In genomic region chr3:47984089-47984759, GRCh38 we compare ENCODE assay signal across 13 cellular contexts. TPM values are rescaled to one million over a fixed set of nuclear protein-coding genes. Genes with fewer than 3 reads are reported as not detected.
DNase-seq lines count a peak whose midpoint lies in the region; ATAC-seq and TF ChIP-seq lines count a peak whose summit lies in the region.
"Had no signal": no experiment of that assay in that cellular context is flagged by ENCODE, and none has a peak within 500 bp of the region (broad histone marks: within the 10 kb centered on the region; RNA-seq: fewer than 3 reads in every experiment).

No MANE protein-coding gene starts in this region.

- H3K9ac ChIP-seq in skeletal muscle satellite cell (ENCODE audit: low read depth, low read length), result peak overlapping the region; percentile 42
- no peak overlapping the region for H3K9ac ChIP-seq in neural progenitor cell

- peaks cover 20% of the 10 kb centered on the region for H3K4me1 ChIP-seq in skeletal muscle satellite cell (ENCODE audit: control insufficient read depth, insufficient read depth, low read length)
- H3K4me1 ChIP-seq in neural progenitor cell, result no peaks in the 10 kb centered on the region

- H3K27me3 ChIP-seq in skeletal muscle satellite cell (ENCODE audit: control insufficient read depth, insufficient read depth, low read length) (no peaks in the 10 kb centered on the region), neural progenitor cell (no peaks in the 10 kb centered on the region)
- H3K27me3 ChIP-seq: esophagus muscularis mucosa had no signal

- H3K4me2 ChIP-seq in skeletal muscle satellite cell (ENCODE audit: low read length), result peak overlapping the region; percentile 12
- no peak overlapping the region for H3K4me2 ChIP-seq in neural progenitor cell

- no peak overlapping the region for H3K4me3 ChIP-seq in skeletal muscle satellite cell (ENCODE audit: low read length)
- H3K4me3 ChIP-seq in neural progenitor cell, result no peak overlapping the region
- H3K4me3 ChIP-seq: esophagus muscularis mucosa had no signal

- H3K27ac Mint-ChIP-seq in T-helper 17 cell, result peak overlapping the region; percentile 57
- no peak overlapping the region for H3K27ac Mint-ChIP-seq in neural progenitor cell
- H3K27ac Mint-ChIP-seq in activated CD4-positive, alpha-beta T cell treated with anti-CD3 and anti-CD28 coated beads, Interleukin-2, amount 10 ng/mL, durations not matched to agents 24 days and 14 days, result no peak overlapping the region
- H3K27ac Mint-ChIP-seq: activated CD4-positive, alpha-beta T cell treated with anti-CD3 and anti-CD28 coated beads for 36 hours; activated naive CD8-positive, alpha-beta T cell; memory B cell had no signal

- H3K27me3 Mint-ChIP-seq in T-helper 17 cell (no peaks in the 10 kb centered on the region), neural progenitor cell (ENCODE audit: insufficient read depth, low read depth) (no peaks in the 10 kb centered on the region)
- H3K27me3 Mint-ChIP-seq in activated CD4-positive, alpha-beta T cell treated with anti-CD3 and anti-CD28 coated beads, Interleukin-2, amount 10 ng/mL, durations not matched to agents 24 days and 14 days, result no peaks in the 10 kb centered on the region
- H3K27me3 Mint-ChIP-seq: activated CD4-positive, alpha-beta T cell treated with anti-CD3 and anti-CD28 coated beads for 36 hours; activated naive CD8-positive, alpha-beta T cell; memory B cell had no signal

- H3K9me3 Mint-ChIP-seq in neural progenitor cell, result no peaks in the 10 kb centered on the region
- no peaks in the 10 kb centered on the region for H3K9me3 Mint-ChIP-seq in activated CD4-positive, alpha-beta T cell treated with anti-CD3 and anti-CD28 coated beads, Interleukin-2, amount 10 ng/mL, durations not matched to agents 24 days and 14 days
- H3K9me3 Mint-ChIP-seq: memory B cell had no signal

- intact Hi-C loops in activated CD4-positive, alpha-beta T cell treated with anti-CD3 and anti-CD28 coated beads, Interleukin-2, amount 10 ng/mL, durations not matched to agents 24 days and 14 days (cut with micrococcal nuclease), result no loop called here

- peaks cover 14% of the 10 kb centered on the region for H3K4me1 Mint-ChIP-seq in T-helper 17 cell
- H3K4me1 Mint-ChIP-seq in neural progenitor cell, result peaks cover 4% of the 10 kb centered on the region
- H3K4me1 Mint-ChIP-seq in activated CD4-positive, alpha-beta T cell treated with anti-CD3 and anti-CD28 coated beads, Interleukin-2, amount 10 ng/mL, durations not matched to agents 24 days and 14 days, result peaks cover 6% of the 10 kb centered on the region

- H3K27ac ChIP-seq in neural progenitor cell, result no peak overlapping the region

- no peak for ATAC-seq in T-helper 17 cell
- ATAC-seq: activated CD4-positive, alpha-beta T cell treated with anti-CD3 and anti-CD28 coated beads for 36 hours had no signal

- peaks cover 4% of the 10 kb centered on the region for H3K36me3 Mint-ChIP-seq in T-helper 17 cell (ENCODE audit: low read depth)
- peaks cover 2% of the 10 kb centered on the region for H3K36me3 Mint-ChIP-seq in neural progenitor cell
- peaks cover 9% of the 10 kb centered on the region for H3K36me3 Mint-ChIP-seq in activated CD4-positive, alpha-beta T cell treated with anti-CD3 and anti-CD28 coated beads, Interleukin-2, amount 10 ng/mL, durations not matched to agents 24 days and 14 days (ENCODE audit: low read depth)
- H3K36me3 Mint-ChIP-seq: memory B cell had no signal

- H4K20me1 ChIP-seq in neural progenitor cell (ENCODE audit: low read depth), result no peaks in the 10 kb centered on the region

- H3K4me3 Mint-ChIP-seq in T-helper 17 cell, result no peak overlapping the region
- no peak overlapping the region for H3K4me3 Mint-ChIP-seq in neural progenitor cell
- no peak overlapping the region for H3K4me3 Mint-ChIP-seq in activated CD4-positive, alpha-beta T cell treated with anti-CD3 and anti-CD28 coated beads, Interleukin-2, amount 10 ng/mL, durations not matched to agents 24 days and 14 days
- H3K4me3 Mint-ChIP-seq: activated CD4-positive, alpha-beta T cell treated with anti-CD3 and anti-CD28 coated beads for 36 hours; activated naive CD8-positive, alpha-beta T cell; memory B cell had no signal

- H3F3A ChIP-seq in neural progenitor cell (ENCODE audit: low read depth), result no peaks in the 10 kb centered on the region

- no peak overlapping the region for H2AFZ ChIP-seq in neural progenitor cell (replicated peaks)

- no peak for TF ChIP-seq CTCF in neural progenitor cell (IDR thresholded peaks at IDR 0.05)

- H3K79me2 ChIP-seq in neural progenitor cell (ENCODE audit: low read depth), result peaks cover 14% of the 10 kb centered on the region

- H3K36me3 ChIP-seq in skeletal muscle satellite cell (ENCODE audit: insufficient read depth, low read length), result no peaks in the 10 kb centered on the region
- H3K36me3 ChIP-seq in neural progenitor cell, result no peaks in the 10 kb centered on the region
- H3K36me3 ChIP-seq: esophagus muscularis mucosa had no signal

- peak; percentile 33 for DNase-seq in H4 (ENCODE audit: low spot score)
- DNase-seq in T-helper 17 cell, result no peak
- peak; percentile 91 for DNase-seq in fibroblast of peridontal ligament (ENCODE audit: extremely low read depth)
- no peak for DNase-seq in neural progenitor cell (ENCODE audit: low spot score)
- DNase-seq in activated CD4-positive, alpha-beta T cell treated with anti-CD3 and anti-CD28 coated beads, Interleukin-2, amount 10 ng/mL, durations not matched to agents 24 days and 14 days, result no peak
- no peak for DNase-seq in NCI-H1930 (lab: John Stamatoyannopoulos, UW)
- DNase-seq: activated CD4-positive, alpha-beta T cell treated with anti-CD3 and anti-CD28 coated beads for 36 hours; DMS79 treated with DMSO at 0.1 percent for 48 hours; NCI-H1417 treated with DMSO at 0.1 percent for 48 hours had no signal

- H3K9me3 ChIP-seq in T-helper 17 cell (ENCODE audit: control insufficient read depth, low read length, poor library complexity, severe bottlenecking) (no peaks in the 10 kb centered on the region), skeletal muscle satellite cell (replicated peaks; ENCODE audit: low read length) (no peaks in the 10 kb centered on the region), neural progenitor cell (ENCODE audit: low read depth) (no peaks in the 10 kb centered on the region)
- H3K9me3 ChIP-seq: esophagus muscularis mucosa had no signal

RNA-seq across cellular contexts. Expression of gene MAP4, which starts 32.0 kb away (rescaled TPM):
- total RNA-seq in H4 (2014; rRNA removed; shearing (Covaris generic)), result 35.8 and 40.8 TPM in 2 replicates
- 10 to 100 TPM; 80.6 to 89.7 TPM for total RNA-seq in T-helper 17 cell
- 102 and 117 TPM in 2 replicates for total RNA-seq in skeletal muscle satellite cell (2012; rRNA removed)
- 54.6 and 66.6 TPM in 2 replicates for total RNA-seq in neural progenitor cell (ENCODE audit: low replicate concordance)
- 130 and 138 TPM in 2 replicates for total RNA-seq in activated CD4-positive, alpha-beta T cell treated with anti-CD3 and anti-CD28 coated beads, Interleukin-2, amount 10 ng/mL, durations not matched to agents 24 days and 14 days

Comparison
In these comparisons a context has a peak if more than half of its experiments do, and no peak if none do; other contexts are left out.
1. DNase-seq: peak in H4 (single experiment) and fibroblast of peridontal ligament (single experiment); none in T-helper 17 cell (0 of 3), neural progenitor cell (single experiment), activated CD4-positive, alpha-beta T cell treated with anti-CD3 and anti-CD28 coated beads, Interleukin-2, amount 10 ng/mL, durations not matched to agents 24 days and 14 days (single experiment) and NCI-H1930 (0 of 2).